In the genomic region with DNA sequence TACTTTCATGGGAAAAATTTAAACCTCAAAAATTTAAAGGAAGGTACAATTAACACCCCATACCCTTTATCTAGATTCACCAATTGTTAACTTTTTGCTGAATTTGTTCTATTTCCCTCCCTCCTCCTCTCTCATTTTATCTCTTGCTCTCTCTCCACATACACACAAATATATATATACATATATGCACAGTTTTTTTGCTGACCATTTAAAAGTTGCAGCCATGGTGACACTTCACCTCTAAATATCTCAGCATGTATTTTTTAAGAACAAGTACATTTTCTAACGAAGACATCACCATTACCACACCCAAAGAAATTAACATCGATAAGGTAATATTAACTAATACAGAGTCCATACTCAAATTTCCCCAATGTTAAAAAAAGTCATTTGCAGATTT, we compare ENCODE assay signal across 3 cellular contexts.
A peak's percentile ranks its signal among the peaks of the same experiment; 100 is the strongest.
TF ChIP-seq lines count a peak whose summit lies in the region.

No MANE protein-coding gene starts in this region.

TF ChIP-seq in HepG2, 621 proteins besides CTCF, POLR2A, EP300 and RAD21:
- TF ChIP-seq ZNF562 (CRISPR knock-in tag; IDR thresholded peaks at IDR 0.05; ENCODE audit: borderline replicate concordance), result no peak
- no peak for TF ChIP-seq MEF2D (CRISPR knock-in tag; IDR thresholded peaks at IDR 0.05)
- TF ChIP-seq MAFF (IDR thresholded peaks at IDR 0.05; ENCODE audit: low read depth, low read length), result peak; percentile 32; the same call in 1 of the 2 replicates
- TF ChIP-seq MAFK (conservative IDR thresholded peaks at IDR 0.05 in 1 of 2, IDR thresholded peaks at IDR 0.05 in 1 of 2; ENCODE audit: low read length in 2 of 2), result peak in 1 of 2 experiments; percentile 39; a peak in 2 of 4 replicates

TF ChIP-seq in K562, 482 proteins besides CTCF, POLR2A, EP300 and RAD21:
- TF ChIP-seq ZNF316 (IDR thresholded peaks at IDR 0.05) (peak; percentile 68), C11orf30 (IDR thresholded peaks at IDR 0.05; ENCODE audit: low read depth) (peak; percentile 54), POLR3G (IDR thresholded peaks at IDR 0.05; ENCODE audit: extremely low read depth, insufficient read length, insufficient replicate concordance) (no peak)

TF ChIP-seq in SK-N-SH treated with all-trans-retinoic acid at 6 μM for 48 hours, 23 proteins besides CTCF, POLR2A, EP300 and RAD21:
- no peak for TF ChIP-seq ZC3H10 (CRISPR knock-in tag; IDR thresholded peaks at IDR 0.05)
- no peak for TF ChIP-seq ISL1 (CRISPR knock-in tag; IDR thresholded peaks at IDR 0.05)
- TF ChIP-seq, protein P1, sequence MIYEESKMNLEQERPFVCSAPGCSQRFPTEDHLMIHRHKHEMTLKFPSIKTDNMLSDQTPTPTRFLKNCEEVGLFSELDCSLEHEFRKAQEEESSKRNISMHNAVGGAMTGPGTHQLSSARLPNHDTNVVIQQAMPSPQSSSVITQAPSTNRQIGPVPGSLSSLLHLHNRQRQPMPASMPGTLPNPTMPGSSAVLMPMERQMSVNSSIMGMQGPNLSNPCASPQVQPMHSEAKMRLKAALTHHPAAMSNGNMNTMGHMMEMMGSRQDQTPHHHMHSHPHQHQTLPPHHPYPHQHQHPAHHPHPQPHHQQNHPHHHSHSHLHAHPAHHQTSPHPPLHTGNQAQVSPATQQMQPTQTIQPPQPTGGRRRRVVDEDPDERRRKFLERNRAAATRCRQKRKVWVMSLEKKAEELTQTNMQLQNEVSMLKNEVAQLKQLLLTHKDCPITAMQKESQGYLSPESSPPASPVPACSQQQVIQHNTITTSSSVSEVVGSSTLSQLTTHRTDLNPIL (CRISPR knock-in tag; IDR thresholded peaks at IDR 0.05; ENCODE audit: low read depth), result no peak
- no peak for TF ChIP-seq CSDC2 (CRISPR knock-in tag; IDR thresholded peaks at IDR 0.05)
- no peak for TF ChIP-seq ZFP30 (CRISPR knock-in tag; IDR thresholded peaks at IDR 0.05)
- TF ChIP-seq, protein P2, sequence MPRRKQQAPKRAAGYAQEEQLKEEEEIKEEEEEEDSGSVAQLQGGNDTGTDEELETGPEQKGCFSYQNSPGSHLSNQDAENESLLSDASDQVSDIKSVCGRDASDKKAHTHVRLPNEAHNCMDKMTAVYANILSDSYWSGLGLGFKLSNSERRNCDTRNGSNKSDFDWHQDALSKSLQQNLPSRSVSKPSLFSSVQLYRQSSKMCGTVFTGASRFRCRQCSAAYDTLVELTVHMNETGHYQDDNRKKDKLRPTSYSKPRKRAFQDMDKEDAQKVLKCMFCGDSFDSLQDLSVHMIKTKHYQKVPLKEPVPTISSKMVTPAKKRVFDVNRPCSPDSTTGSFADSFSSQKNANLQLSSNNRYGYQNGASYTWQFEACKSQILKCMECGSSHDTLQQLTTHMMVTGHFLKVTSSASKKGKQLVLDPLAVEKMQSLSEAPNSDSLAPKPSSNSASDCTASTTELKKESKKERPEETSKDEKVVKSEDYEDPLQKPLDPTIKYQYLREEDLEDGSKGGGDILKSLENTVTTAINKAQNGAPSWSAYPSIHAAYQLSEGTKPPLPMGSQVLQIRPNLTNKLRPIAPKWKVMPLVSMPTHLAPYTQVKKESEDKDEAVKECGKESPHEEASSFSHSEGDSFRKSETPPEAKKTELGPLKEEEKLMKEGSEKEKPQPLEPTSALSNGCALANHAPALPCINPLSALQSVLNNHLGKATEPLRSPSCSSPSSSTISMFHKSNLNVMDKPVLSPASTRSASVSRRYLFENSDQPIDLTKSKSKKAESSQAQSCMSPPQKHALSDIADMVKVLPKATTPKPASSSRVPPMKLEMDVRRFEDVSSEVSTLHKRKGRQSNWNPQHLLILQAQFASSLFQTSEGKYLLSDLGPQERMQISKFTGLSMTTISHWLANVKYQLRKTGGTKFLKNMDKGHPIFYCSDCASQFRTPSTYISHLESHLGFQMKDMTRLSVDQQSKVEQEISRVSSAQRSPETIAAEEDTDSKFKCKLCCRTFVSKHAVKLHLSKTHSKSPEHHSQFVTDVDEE (CRISPR knock-in tag; IDR thresholded peaks at IDR 0.05), result no peak
- TF ChIP-seq, protein P3, sequence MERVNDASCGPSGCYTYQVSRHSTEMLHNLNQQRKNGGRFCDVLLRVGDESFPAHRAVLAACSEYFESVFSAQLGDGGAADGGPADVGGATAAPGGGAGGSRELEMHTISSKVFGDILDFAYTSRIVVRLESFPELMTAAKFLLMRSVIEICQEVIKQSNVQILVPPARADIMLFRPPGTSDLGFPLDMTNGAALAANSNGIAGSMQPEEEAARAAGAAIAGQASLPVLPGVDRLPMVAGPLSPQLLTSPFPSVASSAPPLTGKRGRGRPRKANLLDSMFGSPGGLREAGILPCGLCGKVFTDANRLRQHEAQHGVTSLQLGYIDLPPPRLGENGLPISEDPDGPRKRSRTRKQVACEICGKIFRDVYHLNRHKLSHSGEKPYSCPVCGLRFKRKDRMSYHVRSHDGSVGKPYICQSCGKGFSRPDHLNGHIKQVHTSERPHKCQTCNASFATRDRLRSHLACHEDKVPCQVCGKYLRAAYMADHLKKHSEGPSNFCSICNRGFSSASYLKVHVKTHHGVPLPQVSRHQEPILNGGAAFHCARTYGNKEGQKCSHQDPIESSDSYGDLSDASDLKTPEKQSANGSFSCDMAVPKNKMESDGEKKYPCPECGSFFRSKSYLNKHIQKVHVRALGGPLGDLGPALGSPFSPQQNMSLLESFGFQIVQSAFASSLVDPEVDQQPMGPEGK (CRISPR knock-in tag; IDR thresholded peaks at IDR 0.05; ENCODE audit: borderline replicate concordance), result no peak
- TF ChIP-seq TOX (CRISPR knock-in tag; IDR thresholded peaks at IDR 0.05; ENCODE audit: borderline replicate concordance), result no peak
- no peak for TF ChIP-seq BACH2 (CRISPR knock-in tag; IDR thresholded peaks at IDR 0.05; ENCODE audit: borderline replicate concordance)
- TF ChIP-seq ZNF70 (CRISPR knock-in tag; IDR thresholded peaks at IDR 0.05), result no peak
- no peak for TF ChIP-seq ZNF8 (CRISPR knock-in tag; IDR thresholded peaks at IDR 0.05)
- TF ChIP-seq SNAI2 (CRISPR knock-in tag; IDR thresholded peaks at IDR 0.05), result no peak
- no peak for TF ChIP-seq ZFP3 (CRISPR knock-in tag; IDR thresholded peaks at IDR 0.05)
- TF ChIP-seq, protein P4, sequence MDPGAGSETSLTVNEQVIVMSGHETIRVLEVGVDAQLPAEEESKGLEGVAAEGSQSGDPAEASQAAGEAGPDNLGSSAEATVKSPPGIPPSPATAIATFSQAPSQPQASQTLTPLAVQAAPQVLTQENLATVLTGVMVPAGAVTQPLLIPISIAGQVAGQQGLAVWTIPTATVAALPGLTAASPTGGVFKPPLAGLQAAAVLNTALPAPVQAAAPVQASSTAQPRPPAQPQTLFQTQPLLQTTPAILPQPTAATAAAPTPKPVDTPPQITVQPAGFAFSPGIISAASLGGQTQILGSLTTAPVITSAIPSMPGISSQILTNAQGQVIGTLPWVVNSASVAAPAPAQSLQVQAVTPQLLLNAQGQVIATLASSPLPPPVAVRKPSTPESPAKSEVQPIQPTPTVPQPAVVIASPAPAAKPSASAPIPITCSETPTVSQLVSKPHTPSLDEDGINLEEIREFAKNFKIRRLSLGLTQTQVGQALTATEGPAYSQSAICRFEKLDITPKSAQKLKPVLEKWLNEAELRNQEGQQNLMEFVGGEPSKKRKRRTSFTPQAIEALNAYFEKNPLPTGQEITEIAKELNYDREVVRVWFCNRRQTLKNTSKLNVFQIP (CRISPR knock-in tag; IDR thresholded peaks at IDR 0.05; ENCODE audit: borderline replicate concordance, low read depth), result no peak
- no peak for TF ChIP-seq ARNTL (CRISPR knock-in tag; IDR thresholded peaks at IDR 0.05; ENCODE audit: borderline replicate concordance, low read depth)
- no peak for TF ChIP-seq GLIS3 (CRISPR knock-in tag; IDR thresholded peaks at IDR 0.05)
- TF ChIP-seq PPARA (CRISPR knock-in tag; IDR thresholded peaks at IDR 0.05; ENCODE audit: borderline replicate concordance), result no peak
- TF ChIP-seq, protein P5, sequence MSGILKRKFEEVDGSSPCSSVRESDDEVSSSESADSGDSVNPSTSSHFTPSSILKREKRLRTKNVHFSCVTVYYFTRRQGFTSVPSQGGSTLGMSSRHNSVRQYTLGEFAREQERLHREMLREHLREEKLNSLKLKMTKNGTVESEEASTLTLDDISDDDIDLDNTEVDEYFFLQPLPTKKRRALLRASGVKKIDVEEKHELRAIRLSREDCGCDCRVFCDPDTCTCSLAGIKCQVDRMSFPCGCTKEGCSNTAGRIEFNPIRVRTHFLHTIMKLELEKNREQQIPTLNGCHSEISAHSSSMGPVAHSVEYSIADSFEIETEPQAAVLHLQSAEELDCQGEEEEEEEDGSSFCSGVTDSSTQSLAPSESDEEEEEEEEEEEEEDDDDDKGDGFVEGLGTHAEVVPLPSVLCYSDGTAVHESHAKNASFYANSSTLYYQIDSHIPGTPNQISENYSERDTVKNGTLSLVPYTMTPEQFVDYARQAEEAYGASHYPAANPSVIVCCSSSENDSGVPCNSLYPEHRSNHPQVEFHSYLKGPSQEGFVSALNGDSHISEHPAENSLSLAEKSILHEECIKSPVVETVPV (CRISPR knock-in tag; IDR thresholded peaks at IDR 0.05), result no peak
